ENCODE assay signal across 8 cellular contexts in genomic region chr15:44289352-44289790, GRCh38. TPM values are rescaled to one million over a fixed set of nuclear protein-coding genes. Genes with fewer than 3 reads are reported as not detected.
DNase-seq lines count a peak whose midpoint lies in the region; ATAC-seq, FAIRE-seq and TF ChIP-seq lines count a peak whose summit lies in the region.

No MANE protein-coding gene starts in this region.

- H3K27me3 Mint-ChIP-seq in endodermal cell (ENCODE audit: insufficient read depth) = no peaks in the 10 kb centered on the region

- FAIRE-seq in pancreas (lab: Jason Lieb, UNC) = no peak

- H3K36me3 ChIP-seq in NT2/D1 (ENCODE audit: insufficient read depth, insufficient read length, low read length) (peaks cover 3% of the 10 kb centered on the region), endodermal cell (ENCODE audit: control insufficient read depth, insufficient read depth, low read length) (peaks cover 16% of the 10 kb centered on the region), pancreas (no peaks in the 10 kb centered on the region)

- WGBS in endodermal cell (ENCODE audit: insufficient coverage in 1 of 2, insufficient read length in 1 of 2), 2 experiments = 3 to 26% methylated on average over 3 to 8 of the region's 10 CpGs
- WGBS in pancreas, 2 donors = 3% methylated on average over 10 of the region's 10 CpGs

- peaks cover 15% of the 10 kb centered on the region for H3K4me1 Mint-ChIP-seq in endodermal cell

- no peaks in the 10 kb centered on the region for H3K27me3 ChIP-seq in NT2/D1 (ENCODE audit: insufficient read depth, insufficient read length)
- H3K27me3 ChIP-seq in endodermal cell (ENCODE audit: control insufficient read depth, insufficient read depth, low read length, poor library complexity, severe bottlenecking) = no peaks in the 10 kb centered on the region
- H3K27me3 ChIP-seq in pancreas = no peaks in the 10 kb centered on the region

- TF ChIP-seq CTCF in GM12875 (IDR thresholded peaks at IDR 0.05; ENCODE audit: borderline replicate concordance, insufficient read depth, low read depth, low read length) = no peak
- peak; percentile 5 for TF ChIP-seq CTCF in endodermal cell (conservative IDR thresholded peaks at IDR 0.05)
- TF ChIP-seq CTCF in pancreas (IDR thresholded peaks at IDR 0.05) = no peak
- no peak for TF ChIP-seq CTCF in GM13977 (IDR thresholded peaks at IDR 0.05; ENCODE audit: extremely low read depth, insufficient read depth, missing control alignments)

- peak overlapping the region; percentile 92 for H3K4me3 Mint-ChIP-seq in endodermal cell

- H3K9me3 ChIP-seq in NT2/D1 (ENCODE audit: insufficient read depth, low read length) (no peaks in the 10 kb centered on the region), endodermal cell (ENCODE audit: control insufficient read depth, low read length) (no peaks in the 10 kb centered on the region), pancreas (no peaks in the 10 kb centered on the region)

- intact Hi-C loops in pancreas (cut with DNase I) = no loop called here

- peak overlapping the region; percentile 86 for H3K9ac ChIP-seq in NT2/D1 (ENCODE audit: insufficient read length, low read depth)
- peak overlapping the region; percentile 98 for H3K9ac ChIP-seq in endodermal cell (ENCODE audit: extremely low read depth, low read length, poor library complexity, severe bottlenecking)

- H3K36me3 Mint-ChIP-seq in endodermal cell (ENCODE audit: low read depth) = peaks cover 16% of the 10 kb centered on the region

- peak overlapping the region; percentile 93 for H3K4me3 ChIP-seq in GM12875 (ENCODE audit: low read depth, low read length)
- H3K4me3 ChIP-seq in NT2/D1 (ENCODE audit: insufficient read length, low read depth) = peak overlapping the region; percentile 77
- peak overlapping the region; percentile 96 for H3K4me3 ChIP-seq in endodermal cell (ENCODE audit: low read length)
- H3K4me3 ChIP-seq in pancreas = peak overlapping the region; percentile 64 to 74 (median 68)

- peak overlapping the region; percentile 94 for H3K27ac Mint-ChIP-seq in endodermal cell

- peak overlapping the region; percentile 98 for H3K27ac ChIP-seq in endodermal cell (ENCODE audit: low read depth, low read length)
- H3K27ac ChIP-seq in pancreas = peak overlapping the region in 3 of 4 donors; percentile 76 to 92 (median 76)

- H3K9me3 Mint-ChIP-seq in endodermal cell = no peaks in the 10 kb centered on the region

- no peak for DNase-seq in NT2/D1 (ENCODE audit: low read depth, low spot score)
- no peak for DNase-seq in endodermal cell
- DNase-seq in pancreas = no peak
- DNase-seq in GM13977 (ENCODE audit: low spot score) = no peak
- DNase-seq in SK-N-DZ (ENCODE audit: low spot score) = no peak
- no peak for DNase-seq in occipital lobe (lab: John Stamatoyannopoulos, UW)

- ATAC-seq in pancreas (no peak), GM19467 (IDR thresholded peaks at IDR 0.05; ENCODE audit: unreplicated experiment) (no peak)

- in situ Hi-C loops in GM13977 (cut with MboI; ENCODE audit: low pct_unique_long_range_greater_than_20kb, low sequenced_read_pairs, unreplicated experiment) = no loop called here

- H3K4me1 ChIP-seq in NT2/D1 (ENCODE audit: insufficient read depth, insufficient read length) = no peaks in the 10 kb centered on the region
- no peaks in the 10 kb centered on the region for H3K4me1 ChIP-seq in endodermal cell (ENCODE audit: control insufficient read depth, insufficient read depth, low read length)
- peaks cover 8 to 24% (median 10%) of the 10 kb centered on the region in 3 donors for H3K4me1 ChIP-seq in pancreas

RNA-seq across cellular contexts. Expression of gene GOLM2, which starts 0.9 kb away (rescaled TPM):
- total RNA-seq in endodermal cell (10 to 100 TPM; 48.1 to 57.0 TPM), pancreas (10 to 100 TPM; 27.2 to 58.8 (median 32.6) TPM), occipital lobe (224 TPM)
- polyA plus RNA-seq in endodermal cell (2013, experiment 1 of 2) = 45.2 TPM
- 45.8 TPM for polyA plus RNA-seq in endodermal cell (2013, experiment 2 of 2)
- polyA plus RNA-seq in pancreas = 10 to 100 TPM; 13.3 to 25.6 TPM
- 56.8 and 59.2 TPM in 2 replicates for polyA plus RNA-seq in SK-N-DZ (2014; cell fraction: cytosol; rRNA removed)
- 20.3 and 22.2 TPM in 2 replicates for polyA plus RNA-seq in SK-N-DZ (2014; cell fraction: nucleus; rRNA removed)
